ENCODE assay signal across 1 cellular context in genomic region chr7:132573237-132573636, GRCh38.
TF ChIP-seq lines count a peak whose summit lies in the region.

No MANE protein-coding gene starts in this region.

TF ChIP-seq in WTC11, 78 proteins besides CTCF, POLR2A, EP300 and RAD21 (continued from another document):
- TF ChIP-seq, protein P1, sequence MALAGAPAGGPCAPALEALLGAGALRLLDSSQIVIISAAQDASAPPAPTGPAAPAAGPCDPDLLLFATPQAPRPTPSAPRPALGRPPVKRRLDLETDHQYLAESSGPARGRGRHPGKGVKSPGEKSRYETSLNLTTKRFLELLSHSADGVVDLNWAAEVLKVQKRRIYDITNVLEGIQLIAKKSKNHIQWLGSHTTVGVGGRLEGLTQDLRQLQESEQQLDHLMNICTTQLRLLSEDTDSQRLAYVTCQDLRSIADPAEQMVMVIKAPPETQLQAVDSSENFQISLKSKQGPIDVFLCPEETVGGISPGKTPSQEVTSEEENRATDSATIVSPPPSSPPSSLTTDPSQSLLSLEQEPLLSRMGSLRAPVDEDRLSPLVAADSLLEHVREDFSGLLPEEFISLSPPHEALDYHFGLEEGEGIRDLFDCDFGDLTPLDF (CRISPR knock-in tag; IDR thresholded peaks at IDR 0.05) = no peak
- no peak for TF ChIP-seq CBFB (CRISPR knock-in tag; IDR thresholded peaks at IDR 0.05; ENCODE audit: low read depth)
- TF ChIP-seq, protein P2, sequence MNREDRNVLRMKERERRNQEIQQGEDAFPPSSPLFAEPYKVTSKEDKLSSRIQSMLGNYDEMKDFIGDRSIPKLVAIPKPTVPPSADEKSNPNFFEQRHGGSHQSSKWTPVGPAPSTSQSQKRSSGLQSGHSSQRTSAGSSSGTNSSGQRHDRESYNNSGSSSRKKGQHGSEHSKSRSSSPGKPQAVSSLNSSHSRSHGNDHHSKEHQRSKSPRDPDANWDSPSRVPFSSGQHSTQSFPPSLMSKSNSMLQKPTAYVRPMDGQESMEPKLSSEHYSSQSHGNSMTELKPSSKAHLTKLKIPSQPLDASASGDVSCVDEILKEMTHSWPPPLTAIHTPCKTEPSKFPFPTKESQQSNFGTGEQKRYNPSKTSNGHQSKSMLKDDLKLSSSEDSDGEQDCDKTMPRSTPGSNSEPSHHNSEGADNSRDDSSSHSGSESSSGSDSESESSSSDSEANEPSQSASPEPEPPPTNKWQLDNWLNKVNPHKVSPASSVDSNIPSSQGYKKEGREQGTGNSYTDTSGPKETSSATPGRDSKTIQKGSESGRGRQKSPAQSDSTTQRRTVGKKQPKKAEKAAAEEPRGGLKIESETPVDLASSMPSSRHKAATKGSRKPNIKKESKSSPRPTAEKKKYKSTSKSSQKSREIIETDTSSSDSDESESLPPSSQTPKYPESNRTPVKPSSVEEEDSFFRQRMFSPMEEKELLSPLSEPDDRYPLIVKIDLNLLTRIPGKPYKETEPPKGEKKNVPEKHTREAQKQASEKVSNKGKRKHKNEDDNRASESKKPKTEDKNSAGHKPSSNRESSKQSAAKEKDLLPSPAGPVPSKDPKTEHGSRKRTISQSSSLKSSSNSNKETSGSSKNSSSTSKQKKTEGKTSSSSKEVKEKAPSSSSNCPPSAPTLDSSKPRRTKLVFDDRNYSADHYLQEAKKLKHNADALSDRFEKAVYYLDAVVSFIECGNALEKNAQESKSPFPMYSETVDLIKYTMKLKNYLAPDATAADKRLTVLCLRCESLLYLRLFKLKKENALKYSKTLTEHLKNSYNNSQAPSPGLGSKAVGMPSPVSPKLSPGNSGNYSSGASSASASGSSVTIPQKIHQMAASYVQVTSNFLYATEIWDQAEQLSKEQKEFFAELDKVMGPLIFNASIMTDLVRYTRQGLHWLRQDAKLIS (CRISPR knock-in tag; IDR thresholded peaks at IDR 0.05; ENCODE audit: borderline replicate concordance) = no peak
- TF ChIP-seq ZBTB21 (CRISPR knock-in tag; IDR thresholded peaks at IDR 0.05; ENCODE audit: borderline replicate concordance) = no peak
- TF ChIP-seq FOXP1 (CRISPR knock-in tag; IDR thresholded peaks at IDR 0.05; ENCODE audit: borderline replicate concordance) = no peak
- TF ChIP-seq NR2C2 (CRISPR knock-in tag; IDR thresholded peaks at IDR 0.05) = no peak
- no peak for TF ChIP-seq OVOL2 (CRISPR knock-in tag; IDR thresholded peaks at IDR 0.05; ENCODE audit: borderline replicate concordance)
- TF ChIP-seq, protein P3, sequence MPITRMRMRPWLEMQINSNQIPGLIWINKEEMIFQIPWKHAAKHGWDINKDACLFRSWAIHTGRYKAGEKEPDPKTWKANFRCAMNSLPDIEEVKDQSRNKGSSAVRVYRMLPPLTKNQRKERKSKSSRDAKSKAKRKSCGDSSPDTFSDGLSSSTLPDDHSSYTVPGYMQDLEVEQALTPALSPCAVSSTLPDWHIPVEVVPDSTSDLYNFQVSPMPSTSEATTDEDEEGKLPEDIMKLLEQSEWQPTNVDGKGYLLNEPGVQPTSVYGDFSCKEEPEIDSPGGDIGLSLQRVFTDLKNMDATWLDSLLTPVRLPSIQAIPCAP (CRISPR knock-in tag; IDR thresholded peaks at IDR 0.05) = no peak
- no peak for TF ChIP-seq STAT6 (CRISPR knock-in tag; conservative IDR thresholded peaks at IDR 0.05; ENCODE audit: low read depth)
- TF ChIP-seq, protein P4, sequence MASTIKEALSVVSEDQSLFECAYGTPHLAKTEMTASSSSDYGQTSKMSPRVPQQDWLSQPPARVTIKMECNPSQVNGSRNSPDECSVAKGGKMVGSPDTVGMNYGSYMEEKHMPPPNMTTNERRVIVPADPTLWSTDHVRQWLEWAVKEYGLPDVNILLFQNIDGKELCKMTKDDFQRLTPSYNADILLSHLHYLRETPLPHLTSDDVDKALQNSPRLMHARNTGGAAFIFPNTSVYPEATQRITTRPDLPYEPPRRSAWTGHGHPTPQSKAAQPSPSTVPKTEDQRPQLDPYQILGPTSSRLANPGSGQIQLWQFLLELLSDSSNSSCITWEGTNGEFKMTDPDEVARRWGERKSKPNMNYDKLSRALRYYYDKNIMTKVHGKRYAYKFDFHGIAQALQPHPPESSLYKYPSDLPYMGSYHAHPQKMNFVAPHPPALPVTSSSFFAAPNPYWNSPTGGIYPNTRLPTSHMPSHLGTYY (CRISPR knock-in tag; IDR thresholded peaks at IDR 0.05) = no peak
TF ChIP-seq in WTC11: peak in this region for 0.
